Comparison of ENCODE assay signal across 10 cellular contexts in genomic region chr2:26001743-26002341, GRCh38. TPM values are rescaled to one million over a fixed set of nuclear protein-coding genes. Genes with fewer than 3 reads are reported as not detected.
DNase-seq lines count a peak whose midpoint lies in the region; ATAC-seq and TF ChIP-seq lines count a peak whose summit lies in the region.
"Had no signal": no experiment of that assay in that cellular context is flagged by ENCODE, and none has a peak within 500 bp of the region (broad histone marks: within the 10 kb centered on the region; RNA-seq: fewer than 3 reads in every experiment).

No MANE protein-coding gene starts in this region.

- H3K9me3 ChIP-seq in GM23248 (ENCODE audit: low read depth) (no peaks in the 10 kb centered on the region), adrenal gland (replicated peaks in 1 of 3) (no peaks in the 10 kb centered on the region), right cardiac atrium (ENCODE audit: control insufficient read depth, low read length) (no peaks in the 10 kb centered on the region)

- H3K4me2 ChIP-seq in GM23248 (ENCODE audit: unreplicated experiment): no peak overlapping the region

- H3K36me3 ChIP-seq in GM23248 (ENCODE audit: low read depth) (no peaks in the 10 kb centered on the region), adrenal gland (replicated peaks in 1 of 2) (no peaks in the 10 kb centered on the region)

- H3K4me1 ChIP-seq in GM23248 (ENCODE audit: insufficient read depth) (peaks cover 34% of the 10 kb centered on the region), adrenal gland (replicated peaks in 1 of 2) (peaks cover 14 to 35% of the 10 kb centered on the region in 2 donors), right cardiac atrium (ENCODE audit: control insufficient read depth, insufficient read depth, low read length) (peaks cover 5% of the 10 kb centered on the region)

- H3K79me2 ChIP-seq in GM23248 (ENCODE audit: insufficient read depth): no peaks in the 10 kb centered on the region

- no peaks in the 10 kb centered on the region for H3K27me3 Mint-ChIP-seq in chondrocyte (ENCODE audit: low read depth)

- H3K4me3 ChIP-seq in GM23248 (no peak overlapping the region), adrenal gland (no peak overlapping the region), right cardiac atrium (ENCODE audit: low read length) (no peak overlapping the region), skin epidermis (no peak overlapping the region)

- no peak overlapping the region for H3K27ac Mint-ChIP-seq in chondrocyte (ENCODE audit: unreplicated experiment)
- H3K27ac Mint-ChIP-seq: activated CD4-positive, alpha-beta memory T cell treated with anti-CD3 and anti-CD28 coated beads, Interleukin-2, amount 10 ng/mL, durations not matched to agents 7 days and 5 days had no signal

- H3K9me3 Mint-ChIP-seq in chondrocyte (ENCODE audit: low read depth): peaks cover 2% of the 10 kb centered on the region
- H3K9me3 Mint-ChIP-seq: activated CD4-positive, alpha-beta memory T cell treated with anti-CD3 and anti-CD28 coated beads, Interleukin-2, amount 10 ng/mL, durations not matched to agents 7 days and 5 days had no signal

- DNase-seq in GM23248 (peak; percentile 72), adrenal gland (peak; percentile 78 to 91 (median 84)), right cardiac atrium (peak; percentile 68 to 92 (median 88)), activated T-cell treated with anti-CD3 and anti-CD28 coated beads for 4 hours (no peak), DMS53 (lab: John Stamatoyannopoulos, UW) (no peak), chondrocyte (ENCODE audit: low spot score) (no peak)
- no peak for DNase-seq in stimulated activated CD4-positive, alpha-beta T cell treated with anti-CD3 and anti-CD28 coated beads, Interleukin-15, amount 100 ng/mL, for 24 hours
- DNase-seq: activated CD4-positive, alpha-beta memory T cell treated with anti-CD3 and anti-CD28 coated beads, Interleukin-2, amount 10 ng/mL, durations not matched to agents 7 days and 5 days; NCI-H510A treated with DMSO at 0.1 percent for 48 hours had no signal

- in situ Hi-C loops in GM23248 (cut with MboI): no loop called here

- H3K27me3 ChIP-seq in GM23248 (replicated peaks; ENCODE audit: insufficient read depth) (no peaks in the 10 kb centered on the region), adrenal gland (no peaks in the 10 kb centered on the region), right cardiac atrium (ENCODE audit: control insufficient read depth, insufficient read depth) (no peaks in the 10 kb centered on the region)

- ATAC-seq in right cardiac atrium: peak; percentile 56 to 75

- intact Hi-C loops in adrenal gland (cut with DNase I) (no loop called here), right cardiac atrium (cut with DNase I) (no loop called here)

- H4K20me1 ChIP-seq in GM23248 (ENCODE audit: insufficient read depth): no peaks in the 10 kb centered on the region

- H3K4me1 Mint-ChIP-seq in chondrocyte (ENCODE audit: low read depth): peaks cover 40% of the 10 kb centered on the region

- H3K9me2 ChIP-seq in GM23248 (ENCODE audit: insufficient read depth): no peaks in the 10 kb centered on the region

- H3K36me3 Mint-ChIP-seq in chondrocyte (ENCODE audit: low read depth): no peaks in the 10 kb centered on the region

- H2AFZ ChIP-seq in GM23248: peak overlapping the region; percentile 23; the same call in 1 of the 2 replicates

- H3F3A ChIP-seq in GM23248 (ENCODE audit: insufficient read depth): peaks cover 12% of the 10 kb centered on the region

- H3K4me3 Mint-ChIP-seq in chondrocyte (ENCODE audit: unreplicated experiment): no peak overlapping the region
- H3K4me3 Mint-ChIP-seq: activated CD4-positive, alpha-beta memory T cell treated with anti-CD3 and anti-CD28 coated beads, Interleukin-2, amount 10 ng/mL, durations not matched to agents 7 days and 5 days had no signal

- 11 to 12% methylated on average over 4 of the region's 4 CpGs for WGBS in GM23248 (ENCODE audit: low coverage in 1 of 2, low lambda C conversion rate in 2 of 2, missing lambda C conversion rate in 2 of 2), 2 experiments
- WGBS in adrenal gland, 4 donors: 7 to 17% (median 9%) methylated on average over 4 of the region's 4 CpGs
- WGBS in right cardiac atrium: 7% methylated on average over 4 of the region's 4 CpGs

- no peak for TF ChIP-seq CTCF in adrenal gland (IDR thresholded peaks at IDR 0.05)
- TF ChIP-seq CTCF in chondrocyte (IDR thresholded peaks at IDR 0.05): no peak

- no peak for TF ChIP-seq POLR2A in adrenal gland (IDR thresholded peaks at IDR 0.05)

- no peak overlapping the region for H3K27ac ChIP-seq in GM23248
- peak overlapping the region in 4 of 5 donors; percentile 67 to 82 (median 77) for H3K27ac ChIP-seq in adrenal gland
- H3K27ac ChIP-seq in right cardiac atrium (ENCODE audit: low read length): peak overlapping the region; percentile 12
- H3K27ac ChIP-seq in skin epidermis: peak overlapping the region; percentile 13 to 85 (median 76)

- H3K9ac ChIP-seq in GM23248: no peak overlapping the region

RNA-seq across cellular contexts. Expression of gene KIF3C, which starts 19.5 kb away (rescaled TPM):
- 7.2 and 18.2 TPM in 2 replicates for total RNA-seq in GM23248 (2014; rRNA removed; shearing (Covaris generic))
- polyA plus RNA-seq in GM23248 (2016; fragmentation: Nextera tagmentation; extraction: Ambion mirVana) (7.0 and 7.5 TPM in 2 replicates), adrenal gland (10 to 100 TPM in 1 of 3 donors, 1 to 10 TPM in 2; 2.8 to 10.4 (median 6.4) TPM), right cardiac atrium (3.1 TPM)
- total RNA-seq in adrenal gland (10 to 100 TPM in 4 of 8 donors, 1 to 10 TPM in 4; 5.0 to 22.8 (median 10.0) TPM), right cardiac atrium (1 to 10 TPM; 4.0 to 6.7 (median 4.9) TPM), chondrocyte (34.4 to 38.6 TPM (median 37.3 TPM) in 3 replicates)

RNA-seq across cellular contexts. Expression of gene RAB10, which starts 32.0 kb away (rescaled TPM):
- 86.7 and 97.4 TPM in 2 replicates for total RNA-seq in GM23248 (2014; rRNA removed; shearing (Covaris generic))
- polyA plus RNA-seq in GM23248 (2016; fragmentation: Nextera tagmentation; extraction: Ambion mirVana) (147 and 151 TPM in 2 replicates), adrenal gland (100 to 1,000 TPM in 1 of 3 donors, 10 to 100 TPM in 2; 31.8 to 369 (median 36.5) TPM), right cardiac atrium (53.0 TPM)
- total RNA-seq in adrenal gland (100 to 1,000 TPM in 7 of 8 donors, 10 to 100 TPM in 1; 96.3 to 258 (median 155) TPM), right cardiac atrium (100 to 1,000 TPM in 1 of 4 donors, 10 to 100 TPM in 3; 90.1 to 103 (median 97.4) TPM), chondrocyte (148 to 162 TPM (median 153 TPM) in 3 replicates)

Comparison
In these comparisons a context has a peak if more than half of its experiments do, and no peak if none do; other contexts are left out.
1. DNase-seq: peak in GM23248 (single experiment), adrenal gland (7 of 7) and right cardiac atrium (3 of 3); none in activated T-cell treated with anti-CD3 and anti-CD28 coated beads for 4 hours (single experiment), DMS53 (single experiment), chondrocyte (single experiment) and stimulated activated CD4-positive, alpha-beta T cell treated with anti-CD3 and anti-CD28 coated beads, Interleukin-15, amount 100 ng/mL, for 24 hours (single experiment).